Comparison of ENCODE assay signal across 26 cellular contexts in the genomic region with DNA sequence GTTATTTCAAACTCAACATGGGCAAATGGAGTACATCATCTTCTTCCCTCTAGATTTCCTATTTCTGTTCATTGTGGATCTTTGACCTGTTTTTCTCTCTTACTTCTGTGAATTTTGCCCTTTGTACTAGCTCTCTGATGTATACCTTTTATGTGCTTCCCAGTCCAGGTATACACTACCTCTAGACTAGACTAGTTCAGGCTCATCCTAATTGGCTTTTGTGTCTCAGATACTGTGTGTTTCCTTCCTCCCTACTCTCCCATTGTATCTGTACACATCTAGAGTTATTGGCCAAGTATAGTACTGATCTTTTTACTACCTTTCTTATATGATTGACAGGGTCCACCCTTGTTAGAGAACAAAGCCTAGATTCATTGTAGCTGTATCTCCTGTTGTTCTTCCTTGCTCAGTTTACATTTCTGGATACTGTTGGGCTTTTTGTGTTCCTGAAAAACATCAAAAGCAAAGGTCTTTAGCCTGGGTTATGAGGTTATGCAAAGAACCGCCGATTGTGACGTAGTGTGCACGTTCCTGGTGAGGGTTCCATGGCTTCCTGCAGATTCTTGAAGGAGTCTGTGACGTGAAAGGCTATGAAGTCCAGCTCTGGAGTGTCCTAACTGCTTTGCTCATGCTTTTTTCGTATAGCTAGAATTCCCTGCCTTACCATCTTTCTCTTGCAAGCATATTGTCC.
DNase-seq lines count a peak whose midpoint lies in the region; ATAC-seq lines count a peak whose summit lies in the region.
"Had no signal": no experiment of that assay in that cellular context is flagged by ENCODE, and none has a peak within 500 bp of the region (broad histone marks: within the 10 kb centered on the region; RNA-seq: fewer than 3 reads in every experiment).

No MANE protein-coding gene starts in this region.

- H3K4me3 Mint-ChIP-seq in activated CD4-positive, alpha-beta T cell treated with anti-CD3 and anti-CD28 coated beads for 36 hours, result no peak overlapping the region
- H3K4me3 Mint-ChIP-seq in T-helper 17 cell, result no peak overlapping the region
- peak overlapping the region; percentile 43 for H3K4me3 Mint-ChIP-seq in natural killer cell treated with Interleukin-12 subunit alpha and Interleukin-12 subunit beta and Interleukin-15 and Interleukin-18, amount 100 ng/mL, for 72 hours
- H3K4me3 Mint-ChIP-seq in naive thymus-derived CD4-positive, alpha-beta T cell, result peak overlapping the region in 1 of 10 donors; percentile 23
- H3K4me3 Mint-ChIP-seq: mesothelial cell of epicardium; neural progenitor cell; stimulated activated naive B cell treated with anti-CD40 and anti-IgM and Interleukin-4, amounts not matched to agents 10 μg/mL and 1 μg/mL and 100 μg/mL, for 72 hours had no signal

- peak overlapping the region in 8 of 11 experiments; percentile 84 to 91 (median 87); a peak in 14 of 22 replicates for H3K27ac ChIP-seq in BLaER1 treated with 17β-estradiol and CSF1 and Interleukin-3, amounts not matched to agents 10 nM and 100 nM
- H3K27ac ChIP-seq in naive thymus-derived CD4-positive, alpha-beta T cell (ENCODE audit: low read depth, low read length), result no peak overlapping the region
- H3K27ac ChIP-seq: breast epithelium, neural progenitor cell had no signal

- no peak for ATAC-seq in activated CD4-positive, alpha-beta T cell treated with anti-CD3 and anti-CD28 coated beads for 36 hours
- ATAC-seq in T-helper 17 cell, result no peak
- no peak for ATAC-seq in natural killer cell treated with Interleukin-12 subunit alpha and Interleukin-12 subunit beta and Interleukin-15 and Interleukin-18, amount 100 ng/mL, for 72 hours
- ATAC-seq in naive thymus-derived CD4-positive, alpha-beta T cell, result no peak
- ATAC-seq: activated CD4-positive, CD25-positive, alpha-beta regulatory T cell treated with anti-CD3 and anti-CD28 coated beads, Interleukin-2, amount 50 U/mL, for 24 hours; HCT116; stimulated activated naive B cell treated with anti-CD40 and anti-IgM and Interleukin-4, amounts not matched to agents 10 μg/mL and 1 μg/mL and 100 μg/mL, for 72 hours had no signal

- no peak for DNase-seq in activated CD4-positive, alpha-beta T cell treated with anti-CD3 and anti-CD28 coated beads for 36 hours
- DNase-seq in activated CD4-positive, alpha-beta T cell treated with anti-CD3 and anti-CD28 coated beads for 48 hours, result no peak
- DNase-seq in T-helper 17 cell (no peak), AG08396 (ENCODE audit: low spot score) (no peak), NCI-H128 (lab: John Stamatoyannopoulos, UW; ENCODE audit: unreplicated experiment) (no peak)
- no peak for DNase-seq in natural killer cell treated with Interleukin-12 subunit alpha and Interleukin-12 subunit beta and Interleukin-15 and Interleukin-18, amount 100 ng/mL, for 72 hours (ENCODE audit: low spot score)
- DNase-seq in naive thymus-derived CD4-positive, alpha-beta T cell, result no peak
- DNase-seq: activated gamma-delta T cell treated with Interleukin-2 at 50 U/mL for 16 hours; adrenal gland; COR-L47; cortex of kidney; DND-41; Karpas-422; NCI-H1048; NCI-H1930; NCI-H226; NCI-H774; SK-N-SH; stimulated activated naive B cell treated with anti-CD40 and anti-IgM and Interleukin-4, amounts not matched to agents 10 μg/mL and 1 μg/mL and 100 μg/mL, for 72 hours had no signal

- H3K27me3 Mint-ChIP-seq in activated CD4-positive, alpha-beta T cell treated with anti-CD3 and anti-CD28 coated beads for 36 hours, result no peaks in the 10 kb centered on the region
- no peaks in the 10 kb centered on the region for H3K27me3 Mint-ChIP-seq in T-helper 17 cell
- no peaks in the 10 kb centered on the region for H3K27me3 Mint-ChIP-seq in natural killer cell treated with Interleukin-12 subunit alpha and Interleukin-12 subunit beta and Interleukin-15 and Interleukin-18, amount 100 ng/mL, for 72 hours
- H3K27me3 Mint-ChIP-seq in naive thymus-derived CD4-positive, alpha-beta T cell, result no peaks in the 10 kb centered on the region
- H3K27me3 Mint-ChIP-seq: progenitor cell of endocrine pancreas; stimulated activated naive B cell treated with anti-CD40 and anti-IgM and Interleukin-4, amounts not matched to agents 10 μg/mL and 1 μg/mL and 100 μg/mL, for 72 hours had no signal

- peaks cover 61% of the 10 kb centered on the region for H3K4me1 Mint-ChIP-seq in activated CD4-positive, alpha-beta T cell treated with anti-CD3 and anti-CD28 coated beads for 36 hours
- peaks cover 58% of the 10 kb centered on the region for H3K4me1 Mint-ChIP-seq in T-helper 17 cell
- peaks cover 57 to 77% of the 10 kb centered on the region in 2 donors for H3K4me1 Mint-ChIP-seq in natural killer cell treated with Interleukin-12 subunit alpha and Interleukin-12 subunit beta and Interleukin-15 and Interleukin-18, amount 100 ng/mL, for 72 hours (ENCODE audit: low read depth in 2 of 2)
- H3K4me1 Mint-ChIP-seq in naive thymus-derived CD4-positive, alpha-beta T cell, result peaks cover 42 to 62% (median 58%) of the 10 kb centered on the region in 7 donors

- intact Hi-C loops in activated CD4-positive, alpha-beta T cell treated with anti-CD3 and anti-CD28 coated beads for 36 hours (cut with DNase I, micrococcal nuclease), result no loop called here
- intact Hi-C loops in naive thymus-derived CD4-positive, alpha-beta T cell (cut with micrococcal nuclease), result no loop called here

- peaks cover 19 to 75% (median 48%) of the 10 kb centered on the region in 11 experiments; a peak in 21 of 22 replicates for H3K36me3 ChIP-seq in BLaER1 treated with 17β-estradiol and CSF1 and Interleukin-3, amounts not matched to agents 10 nM and 100 nM
- no peaks in the 10 kb centered on the region for H3K36me3 ChIP-seq in naive thymus-derived CD4-positive, alpha-beta T cell (ENCODE audit: control insufficient read depth in 2 of 3, insufficient read depth in 3 of 3, low read length in 3 of 3)
- H3K36me3 ChIP-seq: adrenal gland, breast epithelium, neural progenitor cell had no signal

- no peak overlapping the region; a peak in 1 of 20 replicates for H3K4me3 ChIP-seq in BLaER1 treated with 17β-estradiol and CSF1 and Interleukin-3, amounts not matched to agents 10 nM and 100 nM
- no peak overlapping the region for H3K4me3 ChIP-seq in naive thymus-derived CD4-positive, alpha-beta T cell (ENCODE audit: low read length)
- H3K4me3 ChIP-seq: adrenal gland, breast epithelium, neural progenitor cell had no signal

- H3K9me3 ChIP-seq in BLaER1 treated with 17β-estradiol and CSF1 and Interleukin-3, amounts not matched to agents 10 nM and 100 nM (replicated peaks in 1 of 11), result peaks cover 0 to 18% (median 8%) of the 10 kb centered on the region in 11 experiments; a peak in 8 of 22 replicates
- H3K9me3 ChIP-seq in T-helper 17 cell (ENCODE audit: control insufficient read depth, low read length, poor library complexity, severe bottlenecking), result no peaks in the 10 kb centered on the region
- H3K9me3 ChIP-seq in naive thymus-derived CD4-positive, alpha-beta T cell (ENCODE audit: control insufficient read depth in 2 of 3, low read length in 3 of 3), result no peaks in the 10 kb centered on the region
- H3K9me3 ChIP-seq: adrenal gland, breast epithelium, SK-N-SH had no signal

- H4K20me1 ChIP-seq in BLaER1 treated with 17β-estradiol and CSF1 and Interleukin-3, amounts not matched to agents 10 nM and 100 nM, result peaks cover 0 to 100% (median 13%) of the 10 kb centered on the region in 11 experiments; a peak in 11 of 22 replicates

- CTCF ChIA-PET in activated CD4-positive, alpha-beta T cell treated with anti-CD3 and anti-CD28 coated beads for 36 hours (lab: Charles Lee), result interaction anchor here (0.6 to 2.6 kb wide), 7 partner anchors 11 to 51 kb away, joined by 3 to 10 read pairs (median 3); no protein-coding TSS in a partner anchor
- CTCF ChIA-PET in naive thymus-derived CD4-positive, alpha-beta T cell (lab: Charles Lee), result interaction anchor here (0.7 to 1.4 kb wide), 4 partner anchors 8 to 27 kb away, joined by 3 read pairs; no protein-coding TSS in a partner anchor

- H3K27me3 ChIP-seq in BLaER1 treated with 17β-estradiol and CSF1 and Interleukin-3, amounts not matched to agents 10 nM and 100 nM, result no peaks in the 10 kb centered on the region
- H3K27me3 ChIP-seq in naive thymus-derived CD4-positive, alpha-beta T cell (ENCODE audit: control insufficient read depth in 2 of 2, insufficient read depth in 2 of 2, low read length in 2 of 2), result no peaks in the 10 kb centered on the region
- H3K27me3 ChIP-seq: adrenal gland, breast epithelium, neural progenitor cell had no signal

- peaks cover 24% of the 10 kb centered on the region for H3K36me3 Mint-ChIP-seq in activated CD4-positive, alpha-beta T cell treated with anti-CD3 and anti-CD28 coated beads for 36 hours (ENCODE audit: low read depth)
- peaks cover 8% of the 10 kb centered on the region for H3K36me3 Mint-ChIP-seq in T-helper 17 cell (ENCODE audit: low read depth)
- H3K36me3 Mint-ChIP-seq in natural killer cell treated with Interleukin-12 subunit alpha and Interleukin-12 subunit beta and Interleukin-15 and Interleukin-18, amount 100 ng/mL, for 72 hours, result peaks cover 13% of the 10 kb centered on the region
- peaks cover 6 to 25% (median 22%) of the 10 kb centered on the region in 5 donors for H3K36me3 Mint-ChIP-seq in naive thymus-derived CD4-positive, alpha-beta T cell
- H3K36me3 Mint-ChIP-seq: mesothelial cell of epicardium had no signal

- no peaks in the 10 kb centered on the region for H3K9me3 Mint-ChIP-seq in activated CD4-positive, alpha-beta T cell treated with anti-CD3 and anti-CD28 coated beads for 36 hours (ENCODE audit: low read depth)
- H3K9me3 Mint-ChIP-seq in natural killer cell treated with Interleukin-12 subunit alpha and Interleukin-12 subunit beta and Interleukin-15 and Interleukin-18, amount 100 ng/mL, for 72 hours, result no peaks in the 10 kb centered on the region
- H3K9me3 Mint-ChIP-seq in naive thymus-derived CD4-positive, alpha-beta T cell, result no peaks in the 10 kb centered on the region
- H3K9me3 Mint-ChIP-seq: mesothelial cell of epicardium; neural progenitor cell; stimulated activated naive B cell treated with anti-CD40 and anti-IgM and Interleukin-4, amounts not matched to agents 10 μg/mL and 1 μg/mL and 100 μg/mL, for 72 hours had no signal

- POLR2A ChIA-PET in activated CD4-positive, alpha-beta T cell treated with anti-CD3 and anti-CD28 coated beads for 36 hours (lab: Charles Lee), result no interaction called here
- POLR2A ChIA-PET in naive thymus-derived CD4-positive, alpha-beta T cell (lab: Charles Lee), result interaction anchor here (0.6 to 1.1 kb wide), 4 partner anchors 8 to 70 kb away, joined by 4 to 7 read pairs (median 4); no protein-coding TSS in a partner anchor

- no peak overlapping the region for H3K9ac ChIP-seq in BLaER1 treated with 17β-estradiol and CSF1 and Interleukin-3, amounts not matched to agents 10 nM and 100 nM
- H3K9ac ChIP-seq: neural progenitor cell, SK-N-SH had no signal

- H3K4me2 ChIP-seq in BLaER1 treated with 17β-estradiol and CSF1 and Interleukin-3, amounts not matched to agents 10 nM and 100 nM, result peak overlapping the region in 9 of 11 experiments; percentile 11 to 94 (median 88); a peak in 16 of 22 replicates
- H3K4me2 ChIP-seq: neural progenitor cell, SK-N-SH had no signal

- peaks cover 55 to 100% (median 84%) of the 10 kb centered on the region in 10 experiments for H3K4me1 ChIP-seq in BLaER1 treated with 17β-estradiol and CSF1 and Interleukin-3, amounts not matched to agents 10 nM and 100 nM
- H3K4me1 ChIP-seq in naive thymus-derived CD4-positive, alpha-beta T cell (ENCODE audit: control insufficient read depth in 2 of 2, insufficient read depth in 2 of 2, low read length in 2 of 2), result peaks cover 22 to 39% of the 10 kb centered on the region in 2 donors
- H3K4me1 ChIP-seq: breast epithelium had no signal

- H3K27ac Mint-ChIP-seq in activated CD4-positive, alpha-beta T cell treated with anti-CD3 and anti-CD28 coated beads for 36 hours, result peak overlapping the region; percentile 19
- peak overlapping the region; percentile 0 for H3K27ac Mint-ChIP-seq in T-helper 17 cell
- peak overlapping the region in 1 of 2 donors; percentile 6 for H3K27ac Mint-ChIP-seq in natural killer cell treated with Interleukin-12 subunit alpha and Interleukin-12 subunit beta and Interleukin-15 and Interleukin-18, amount 100 ng/mL, for 72 hours
- peak overlapping the region in 2 of 9 donors; percentile 11 to 16 for H3K27ac Mint-ChIP-seq in naive thymus-derived CD4-positive, alpha-beta T cell
- H3K27ac Mint-ChIP-seq: mesothelial cell of epicardium; neural progenitor cell; progenitor cell of endocrine pancreas; stimulated activated naive B cell treated with anti-CD40 and anti-IgM and Interleukin-4, amounts not matched to agents 10 μg/mL and 1 μg/mL and 100 μg/mL, for 72 hours had no signal
